ENCODE assay signal across 12 cellular contexts in genomic region chr15:92665100-92665555, GRCh38. TPM values are rescaled to one million over a fixed set of nuclear protein-coding genes. Genes with fewer than 3 reads are reported as not detected.
A peak's percentile ranks its signal among the peaks of the same experiment; 100 is the strongest.
DNase-seq lines count a peak whose midpoint lies in the region; ATAC-seq and FAIRE-seq lines count a peak whose summit lies in the region.
"Had no signal": no experiment of that assay in that cellular context is flagged by ENCODE, and none has a peak within 500 bp of the region (broad histone marks: within the 10 kb centered on the region; RNA-seq: fewer than 3 reads in every experiment).

No MANE protein-coding gene starts in this region.

- peak; percentile 26 for FAIRE-seq in endometrium (lab: Jason Lieb, UNC)
- FAIRE-seq: H54 had no signal

- H3K4me1 ChIP-seq in aorta (ENCODE audit: control insufficient read depth in 1 of 2, insufficient read depth in 2 of 2, low read length in 2 of 2), result peaks cover 0 to 7% of the 10 kb centered on the region in 2 donors

- 4 to 6% methylated on average over 10 of the region's 10 CpGs for WGBS in aorta, 2 donors

- H3K36me3 ChIP-seq in aorta (ENCODE audit: control insufficient read depth in 1 of 2, insufficient read depth in 2 of 2, low read length in 1 of 2), result no peaks in the 10 kb centered on the region

- DNase-seq in activated CD8-positive, alpha-beta memory T cell treated with anti-CD3 and anti-CD28 coated beads for 24 hours, result peak; percentile 33
- DNase-seq in activated CD8-positive, alpha-beta memory T cell treated with anti-CD3 and anti-CD28 coated beads, Interleukin-2, amount 50 U/mL, for 4 hours, result no peak
- peak; percentile 16 for DNase-seq in middle frontal gyrus (ENCODE audit: extremely low spot score, low spot score)
- DNase-seq in aorta, result no peak
- no peak for DNase-seq in putamen (ENCODE audit: low spot score)
- no peak for DNase-seq in activated CD4-positive, CD25-positive, alpha-beta regulatory T cell treated with anti-CD3 and anti-CD28 coated beads, Interleukin-2, amount 50 U/mL, for 72 hours
- no peak for DNase-seq in central memory CD4-positive, alpha-beta T cell
- DNase-seq: naive thymus-derived CD8-positive, alpha-beta T cell; NCI-H2107 had no signal

- H3K9me3 ChIP-seq in aorta (ENCODE audit: control insufficient read depth, low read length), result no peaks in the 10 kb centered on the region

- no peaks in the 10 kb centered on the region for H3K27me3 ChIP-seq in aorta (ENCODE audit: control insufficient read depth in 1 of 2, insufficient read depth in 2 of 2, low read length in 1 of 2)

- intact Hi-C loops in aorta (cut with DNase I), result no loop called here

- ATAC-seq in aorta (ENCODE audit: low FRiP score), result peak; percentile 49
- ATAC-seq: naive thymus-derived CD8-positive, alpha-beta T cell had no signal

- H3K27ac ChIP-seq in aorta (ENCODE audit: low read depth in 1 of 2, low read length in 2 of 2), result no peak overlapping the region
- H3K27ac ChIP-seq: HL-60 had no signal

- no peak overlapping the region for H3K4me3 ChIP-seq in aorta (ENCODE audit: low read length in 2 of 2)

RNA-seq across cellular contexts. Expression of gene FAM174B, which starts 9.6 kb away (rescaled TPM):
- 10 to 100 TPM; 10.3 to 16.0 TPM for total RNA-seq in aorta
- polyA plus RNA-seq in aorta, result 1 to 10 TPM in 1 of 2 donors, not detected in 1; 3.3 TPM

Comparison
In these comparisons a context has a peak if more than half of its experiments do, and no peak if none do; other contexts are left out.
1. DNase-seq: peak in activated CD8-positive, alpha-beta memory T cell treated with anti-CD3 and anti-CD28 coated beads for 24 hours (single experiment) and middle frontal gyrus (single experiment); none in activated CD8-positive, alpha-beta memory T cell treated with anti-CD3 and anti-CD28 coated beads, Interleukin-2, amount 50 U/mL, for 4 hours (single experiment), aorta (0 of 2), putamen (single experiment), activated CD4-positive, CD25-positive, alpha-beta regulatory T cell treated with anti-CD3 and anti-CD28 coated beads, Interleukin-2, amount 50 U/mL, for 72 hours (single experiment) and central memory CD4-positive, alpha-beta T cell (single experiment).